Comparison of ENCODE assay signal across 16 cellular contexts in genomic region chr15:44327578-44327977, GRCh38. TPM values are rescaled to one million over a fixed set of nuclear protein-coding genes. Genes with fewer than 3 reads are reported as not detected.
DNase-seq lines count a peak whose midpoint lies in the region; ATAC-seq, FAIRE-seq and TF ChIP-seq lines count a peak whose summit lies in the region.
"Had no signal": no experiment of that assay in that cellular context is flagged by ENCODE, and none has a peak within 500 bp of the region (broad histone marks: within the 10 kb centered on the region; RNA-seq: fewer than 3 reads in every experiment).

No MANE protein-coding gene starts in this region.

- H3K79me2 ChIP-seq in KMS-11 (ENCODE audit: insufficient read depth, low read depth) (peaks cover 8% of the 10 kb centered on the region; the same call in 1 of the 2 replicates), GM12878 (ENCODE audit: control insufficient read depth, insufficient read depth, low read length) (no peaks in the 10 kb centered on the region; the same call in 1 of the 2 replicates), osteoblast (ENCODE audit: insufficient read depth, low read length) (peaks cover 10% of the 10 kb centered on the region)

- WGBS in GM12878 (ENCODE audit: insufficient coverage, insufficient replicate concordance, low lambda C conversion rate, missing lambda C conversion rate): 89% methylated on average over 3 of the region's 3 CpGs

- H3K9me3 Mint-ChIP-seq in stimulated activated naive B cell treated with anti-CD40 and anti-IgM and Interleukin-4, amounts not matched to agents 10 μg/mL and 1 μg/mL and 100 μg/mL, for 72 hours: no peaks in the 10 kb centered on the region
- no peaks in the 10 kb centered on the region for H3K9me3 Mint-ChIP-seq in activated CD8-positive, alpha-beta T cell treated with anti-CD3 and anti-CD28 coated beads, Interleukin-2, amount 10 ng/mL, durations not matched to agents 7 days and 5 days (ENCODE audit: insufficient read depth)
- no peaks in the 10 kb centered on the region for H3K9me3 Mint-ChIP-seq in activated naive CD4-positive, alpha-beta T cell treated with anti-CD3 and anti-CD28 coated beads for 36 hours
- H3K9me3 Mint-ChIP-seq: CD4-positive, alpha-beta memory T cell; H9; IgD-negative memory B cell had no signal

- FAIRE-seq in GM12878 (lab: Jason Lieb, UNC): no peak
- peak; percentile 19 for FAIRE-seq in kidney (lab: Jason Lieb, UNC)
- FAIRE-seq: GM12891, GM19239 had no signal

- TF ChIP-seq RAD21 in GM12878 (IDR thresholded peaks at IDR 0.05; ENCODE audit: insufficient read depth, low read depth, low read length): no peak

- H3K9ac ChIP-seq in KMS-11: no peak overlapping the region
- no peak overlapping the region for H3K9ac ChIP-seq in GM12878 (ENCODE audit: control insufficient read depth, insufficient read depth, low read length)
- H3K9ac ChIP-seq in kidney (ENCODE audit: low read length in 2 of 2): no peak overlapping the region

- no peak for DNase-seq in GM12878 (ENCODE audit: low read depth, low spot score)
- no peak for DNase-seq in kidney
- no peak for DNase-seq in stimulated activated naive B cell treated with anti-CD40 and anti-IgM and Interleukin-4, amounts not matched to agents 10 μg/mL and 1 μg/mL and 100 μg/mL, for 72 hours
- no peak for DNase-seq in activated CD8-positive, alpha-beta T cell treated with anti-CD3 and anti-CD28 coated beads, Interleukin-2, amount 10 ng/mL, durations not matched to agents 7 days and 5 days
- no peak for DNase-seq in osteoblast (ENCODE audit: insufficient read length, low spot score, missing footprints)
- DNase-seq in activated naive CD4-positive, alpha-beta T cell treated with anti-CD3 and anti-CD28 coated beads for 36 hours: no peak
- DNase-seq: BE2C; CD4-positive, alpha-beta memory T cell; DMS79; GOT3; H9 had no signal

- H3K4me1 ChIP-seq in KMS-11 (ENCODE audit: low read depth, poor library complexity, severe bottlenecking) (peaks cover 64% of the 10 kb centered on the region), GM12878 (ENCODE audit: control insufficient read depth, insufficient read depth, low read length) (peaks cover 17% of the 10 kb centered on the region), kidney (ENCODE audit: control insufficient read depth in 1 of 2, insufficient read depth in 1 of 2, low read depth in 1 of 2, low read length in 2 of 2) (no peaks in the 10 kb centered on the region), osteoblast (ENCODE audit: insufficient read depth, low read length) (no peaks in the 10 kb centered on the region)
- H3K4me1 ChIP-seq: BE2C had no signal

- in situ Hi-C loops in GM12878 (cut with MboI): no loop called here

- H3K4me1 Mint-ChIP-seq in stimulated activated naive B cell treated with anti-CD40 and anti-IgM and Interleukin-4, amounts not matched to agents 10 μg/mL and 1 μg/mL and 100 μg/mL, for 72 hours: no peaks in the 10 kb centered on the region
- no peaks in the 10 kb centered on the region for H3K4me1 Mint-ChIP-seq in activated CD8-positive, alpha-beta T cell treated with anti-CD3 and anti-CD28 coated beads, Interleukin-2, amount 10 ng/mL, durations not matched to agents 7 days and 5 days (ENCODE audit: low read depth)
- peaks cover 5% of the 10 kb centered on the region for H3K4me1 Mint-ChIP-seq in activated naive CD4-positive, alpha-beta T cell treated with anti-CD3 and anti-CD28 coated beads for 36 hours (ENCODE audit: low read depth)

- ATAC-seq in GM12878: no peak
- ATAC-seq in stimulated activated naive B cell treated with anti-CD40 and anti-IgM and Interleukin-4, amounts not matched to agents 10 μg/mL and 1 μg/mL and 100 μg/mL, for 72 hours (replicated peaks): no peak
- ATAC-seq in activated CD8-positive, alpha-beta T cell treated with anti-CD3 and anti-CD28 coated beads, Interleukin-2, amount 10 ng/mL, durations not matched to agents 7 days and 5 days: no peak

- H3K4me3 Mint-ChIP-seq in stimulated activated naive B cell treated with anti-CD40 and anti-IgM and Interleukin-4, amounts not matched to agents 10 μg/mL and 1 μg/mL and 100 μg/mL, for 72 hours: no peak overlapping the region
- no peak overlapping the region for H3K4me3 Mint-ChIP-seq in activated CD8-positive, alpha-beta T cell treated with anti-CD3 and anti-CD28 coated beads, Interleukin-2, amount 10 ng/mL, durations not matched to agents 7 days and 5 days
- H3K4me3 Mint-ChIP-seq in activated naive CD4-positive, alpha-beta T cell treated with anti-CD3 and anti-CD28 coated beads for 36 hours: no peak overlapping the region
- H3K4me3 Mint-ChIP-seq: CD4-positive, alpha-beta memory T cell; H9; IgD-negative memory B cell had no signal

- H3K27me3 Mint-ChIP-seq in stimulated activated naive B cell treated with anti-CD40 and anti-IgM and Interleukin-4, amounts not matched to agents 10 μg/mL and 1 μg/mL and 100 μg/mL, for 72 hours: no peaks in the 10 kb centered on the region
- H3K27me3 Mint-ChIP-seq in activated CD8-positive, alpha-beta T cell treated with anti-CD3 and anti-CD28 coated beads, Interleukin-2, amount 10 ng/mL, durations not matched to agents 7 days and 5 days (ENCODE audit: low read depth): no peaks in the 10 kb centered on the region
- H3K27me3 Mint-ChIP-seq in activated naive CD4-positive, alpha-beta T cell treated with anti-CD3 and anti-CD28 coated beads for 36 hours (ENCODE audit: low read depth): no peaks in the 10 kb centered on the region
- H3K27me3 Mint-ChIP-seq: CD4-positive, alpha-beta memory T cell; IgD-negative memory B cell had no signal

- H3K27ac ChIP-seq in KMS-11: no peak overlapping the region
- H3K27ac ChIP-seq in GM12878 (ENCODE audit: control insufficient read depth, insufficient read depth): peak overlapping the region; percentile 37; the same call in 1 of the 2 replicates
- no peak overlapping the region for H3K27ac ChIP-seq in kidney (ENCODE audit: low read depth in 2 of 2, low read length in 2 of 2)
- H3K27ac ChIP-seq in osteoblast (ENCODE audit: low read depth, low read length): no peak overlapping the region
- H3K27ac ChIP-seq: C4-2B had no signal

- intact Hi-C loops in GM12878 (cut with micrococcal nuclease; ENCODE audit: unreplicated experiment): loop anchor here (10.0 kb wide), 1 partner anchor 177 kb away; no protein-coding TSS in a partner anchor
- intact Hi-C loops in kidney (cut with DNase I): no loop called here
- intact Hi-C loops in activated naive CD4-positive, alpha-beta T cell treated with anti-CD3 and anti-CD28 coated beads for 36 hours (cut with micrococcal nuclease): no loop called here

- H3K36me3 Mint-ChIP-seq in stimulated activated naive B cell treated with anti-CD40 and anti-IgM and Interleukin-4, amounts not matched to agents 10 μg/mL and 1 μg/mL and 100 μg/mL, for 72 hours: no peaks in the 10 kb centered on the region
- H3K36me3 Mint-ChIP-seq in activated CD8-positive, alpha-beta T cell treated with anti-CD3 and anti-CD28 coated beads, Interleukin-2, amount 10 ng/mL, durations not matched to agents 7 days and 5 days (ENCODE audit: low read depth): peaks cover 2% of the 10 kb centered on the region
- H3K36me3 Mint-ChIP-seq in activated naive CD4-positive, alpha-beta T cell treated with anti-CD3 and anti-CD28 coated beads for 36 hours (ENCODE audit: low read depth): peaks cover 2% of the 10 kb centered on the region
- H3K36me3 Mint-ChIP-seq: IgD-negative memory B cell had no signal

- H2AFZ ChIP-seq in KMS-11 (ENCODE audit: low read depth) (no peak overlapping the region), GM12878 (ENCODE audit: control insufficient read depth, low read depth, low read length) (no peak overlapping the region), osteoblast (ENCODE audit: low read length) (no peak overlapping the region)

- no peak for TF ChIP-seq POLR2A in GM12878 (IDR thresholded peaks at IDR 0.05; ENCODE audit: low read depth, low read length)

- no peak overlapping the region for H3K27ac Mint-ChIP-seq in stimulated activated naive B cell treated with anti-CD40 and anti-IgM and Interleukin-4, amounts not matched to agents 10 μg/mL and 1 μg/mL and 100 μg/mL, for 72 hours
- no peak overlapping the region for H3K27ac Mint-ChIP-seq in activated CD8-positive, alpha-beta T cell treated with anti-CD3 and anti-CD28 coated beads, Interleukin-2, amount 10 ng/mL, durations not matched to agents 7 days and 5 days
- no peak overlapping the region for H3K27ac Mint-ChIP-seq in activated naive CD4-positive, alpha-beta T cell treated with anti-CD3 and anti-CD28 coated beads for 36 hours
- H3K27ac Mint-ChIP-seq: H9, IgD-negative memory B cell had no signal

- CTCF ChIA-PET in GM12878 (lab: Yijun Ruan, JAX): interaction anchor here (0.7 to 2.4 kb wide), 8 partner anchors 8 to 219 kb away, joined by 3 to 13 read pairs (median 4); no protein-coding TSS in a partner anchor
- CTCF ChIA-PET in activated CD8-positive, alpha-beta T cell treated with anti-CD3 and anti-CD28 coated beads, Interleukin-2, amount 10 ng/mL, durations not matched to agents 7 days and 5 days (lab: Charles Lee): interaction anchor here (0.8 to 1.3 kb wide), 2 partner anchors 9 to 174 kb away, joined by 4 read pairs; no protein-coding TSS in a partner anchor
- CTCF ChIA-PET in activated naive CD4-positive, alpha-beta T cell treated with anti-CD3 and anti-CD28 coated beads for 36 hours (lab: Charles Lee): no interaction called here

- POLR2A ChIA-PET in GM12878 (lab: Charles Lee): interaction anchor here (1.2 kb wide), 2 partner anchors 10 to 40 kb away, joined by 5 to 10 read pairs; partner anchors contain the start of gene GOLM2
- POLR2A ChIA-PET in activated CD8-positive, alpha-beta T cell treated with anti-CD3 and anti-CD28 coated beads, Interleukin-2, amount 10 ng/mL, durations not matched to agents 7 days and 5 days (lab: Charles Lee): interaction anchor here (0.9 to 1.1 kb wide), 2 partner anchors 40 to 101 kb away, joined by 3 read pairs; no protein-coding TSS in a partner anchor

- RAD21 ChIA-PET in GM12878 (lab: Charles Lee; ENCODE audit: unreplicated experiment): interaction anchor here (1.4 to 1.9 kb wide), 4 partner anchors 27 to 173 kb away, joined by 3 to 8 read pairs (median 5); partner anchors contain the start of gene GOLM2

- H3K27me3 ChIP-seq in KMS-11 (ENCODE audit: insufficient read depth, low read depth): no peaks in the 10 kb centered on the region
- H3K27me3 ChIP-seq in GM12878 (replicated peaks in 1 of 2; ENCODE audit: control insufficient read depth in 2 of 2, insufficient read depth in 2 of 2, low read length in 1 of 2): no peaks in the 10 kb centered on the region
- H3K27me3 ChIP-seq in osteoblast (ENCODE audit: insufficient read depth, low read length): no peaks in the 10 kb centered on the region
- H3K27me3 ChIP-seq: BE2C had no signal

- BruUV-seq in GM12878 (replicated peaks; lab: Mats Ljungman, UMichigan): no TSS peak

- SMC1A ChIA-PET in GM12878 (lab: Charles Lee; ENCODE audit: uncharacterized antibody, unreplicated experiment): interaction anchor here (0.7 to 3.3 kb wide), 12 partner anchors 9 to 423 kb away, joined by 3 to 13 read pairs (median 4); no protein-coding TSS in a partner anchor

- no peak overlapping the region for H3K4me3 ChIP-seq in KMS-11 (IDR thresholded peaks at IDR 0.05; ENCODE audit: insufficient read depth, low read depth, low read length)
- no peak overlapping the region for H3K4me3 ChIP-seq in GM12878
- H3K4me3 ChIP-seq in kidney (ENCODE audit: low read length in 2 of 2): no peak overlapping the region
- H3K4me3 ChIP-seq in osteoblast (ENCODE audit: insufficient read depth, low read length): no peak overlapping the region

- H3K36me3 ChIP-seq in KMS-11 (ENCODE audit: insufficient read depth) (no peaks in the 10 kb centered on the region; the same call in 1 of the 2 replicates), GM12878 (ENCODE audit: control insufficient read depth in 2 of 2, insufficient read depth in 2 of 2, low read length in 1 of 2) (no peaks in the 10 kb centered on the region; a peak in 1 of 4 replicates), kidney (ENCODE audit: control insufficient read depth in 1 of 2, insufficient read depth in 2 of 2, low read length in 2 of 2) (no peaks in the 10 kb centered on the region), osteoblast (ENCODE audit: insufficient read depth, low read length) (no peaks in the 10 kb centered on the region)
- H3K36me3 ChIP-seq: BE2C had no signal

- H3K4me2 ChIP-seq in KMS-11 (peak overlapping the region; percentile 14; the same call in 1 of the 2 replicates), GM12878 (ENCODE audit: control insufficient read depth, insufficient read depth) (peak overlapping the region; percentile 44; the same call in 1 of the 2 replicates), osteoblast (ENCODE audit: insufficient read depth, low read length) (no peak overlapping the region)

- TF ChIP-seq CTCF in KMS-11 (conservative IDR thresholded peaks at IDR 0.05; ENCODE audit: low read depth, low read length) (no peak), GM12878 (IDR thresholded peaks at IDR 0.05 in 2 of 3, conservative IDR thresholded peaks at IDR 0.05 in 1 of 3; ENCODE audit: control insufficient read depth in 2 of 3, extremely low read depth in 1 of 3, insufficient read depth in 1 of 3, low read depth in 3 of 3, low read length in 3 of 3) (no peak), kidney (IDR thresholded peaks at IDR 0.05; ENCODE audit: borderline replicate concordance, extremely low read depth, insufficient read depth) (no peak), osteoblast (IDR thresholded peaks at IDR 0.05; ENCODE audit: extremely low read depth, low read depth, low read length) (no peak)

- no peaks in the 10 kb centered on the region for H3K9me3 ChIP-seq in GM12878 (replicated peaks; ENCODE audit: control insufficient read depth, insufficient read depth, low read length)
- no peaks in the 10 kb centered on the region for H3K9me3 ChIP-seq in kidney (ENCODE audit: control insufficient read depth in 1 of 2, low read length in 2 of 2)
- no peaks in the 10 kb centered on the region for H3K9me3 ChIP-seq in osteoblast (ENCODE audit: low read depth, low read length)
- H3K9me3 ChIP-seq: BE2C had no signal

- no peaks in the 10 kb centered on the region for H4K20me1 ChIP-seq in KMS-11 (ENCODE audit: insufficient read depth)
- H4K20me1 ChIP-seq in GM12878 (ENCODE audit: control insufficient read depth, insufficient read depth): no peaks in the 10 kb centered on the region
- H4K20me1 ChIP-seq in osteoblast (ENCODE audit: insufficient read depth, low read length): no peaks in the 10 kb centered on the region

- TF ChIP-seq EP300 in GM12878 (IDR thresholded peaks at IDR 0.05; ENCODE audit: borderline replicate concordance in 1 of 2, control insufficient read depth in 1 of 2, low read depth in 2 of 2, low read length in 2 of 2): no peak

RNA-seq across cellular contexts. Expression of gene GOLM2, which starts 39.1 kb away (rescaled TPM):
- total RNA-seq in GM12878 (2013; cell fraction: nucleolus; rRNA removed): 58.5 and 73.6 TPM in 2 replicates
- total RNA-seq in GM12878 (2014; rRNA removed) (47.4 and 49.6 TPM in 2 replicates), GM12878 (2014; rRNA removed; fragmentation: Illumina TruSeq; extraction: Trizol) (58.9 and 59.2 TPM in 2 replicates), GM12878 (2021) (45.2 and 48.4 TPM in 2 replicates), kidney (117 TPM), osteoblast (170 and 193 TPM in 2 replicates)
- polyA plus RNA-seq in GM12878 (2011; ENCODE audit: low read depth): 12.2 TPM
- polyA plus RNA-seq in GM12878 (2011; rRNA removed) (23.5 and 35.6 TPM in 2 replicates), GM12878 (2014; fragmentation: Illumina TruSeq; extraction: Trizol) (39.0 and 49.7 TPM in 2 replicates), GM12878 (2014; fragmentation: Nextera tagmentation; extraction: Ambion mirVana) (10 to 100 TPM; 10.9 to 15.1 TPM), GM12878 (2014; rRNA removed) (25.5 and 28.0 TPM in 2 replicates), GM12878 (2016; fragmentation: Nextera tagmentation; extraction: Ambion mirVana) (10 to 100 TPM; 46.1 to 47.1 TPM), kidney (ENCODE audit: insufficient read depth, low read depth, low replicate concordance) (29.8 TPM)
- polyA plus RNA-seq in GM12878 (2011; cell fraction: cytosol; rRNA removed): 11.0 and 12.7 TPM in 2 replicates
- polyA plus RNA-seq in GM12878 (2011; cell fraction: nucleus; rRNA removed): 7.1 and 10.0 TPM in 2 replicates
- polyA plus RNA-seq in GM12878 (2012): 19.5 and 20.7 TPM in 2 replicates
- polyA minus RNA-seq in GM12878 (2011; rRNA and poly(A)+ RNA removed): 18.8 and 22.5 TPM in 2 replicates
- 13.9 and 15.1 TPM in 2 replicates for polyA minus RNA-seq in GM12878 (2011; cell fraction: cytosol; rRNA and poly(A)+ RNA removed)
- polyA minus RNA-seq in GM12878 (2011; cell fraction: nucleus; rRNA and poly(A)+ RNA removed): 10.9 and 22.2 TPM in 2 replicates
- total RNA-seq in activated CD8-positive, alpha-beta T cell treated with anti-CD3 and anti-CD28 coated beads, Interleukin-2, amount 10 ng/mL, durations not matched to agents 7 days and 5 days: 10 to 100 TPM; 39.8 to 47.0 TPM
- total RNA-seq in activated naive CD4-positive, alpha-beta T cell treated with anti-CD3 and anti-CD28 coated beads for 36 hours: 10 to 100 TPM; 15.6 to 18.0 TPM
